18 cellular contexts compared by ENCODE assay signal in the genomic region with DNA sequence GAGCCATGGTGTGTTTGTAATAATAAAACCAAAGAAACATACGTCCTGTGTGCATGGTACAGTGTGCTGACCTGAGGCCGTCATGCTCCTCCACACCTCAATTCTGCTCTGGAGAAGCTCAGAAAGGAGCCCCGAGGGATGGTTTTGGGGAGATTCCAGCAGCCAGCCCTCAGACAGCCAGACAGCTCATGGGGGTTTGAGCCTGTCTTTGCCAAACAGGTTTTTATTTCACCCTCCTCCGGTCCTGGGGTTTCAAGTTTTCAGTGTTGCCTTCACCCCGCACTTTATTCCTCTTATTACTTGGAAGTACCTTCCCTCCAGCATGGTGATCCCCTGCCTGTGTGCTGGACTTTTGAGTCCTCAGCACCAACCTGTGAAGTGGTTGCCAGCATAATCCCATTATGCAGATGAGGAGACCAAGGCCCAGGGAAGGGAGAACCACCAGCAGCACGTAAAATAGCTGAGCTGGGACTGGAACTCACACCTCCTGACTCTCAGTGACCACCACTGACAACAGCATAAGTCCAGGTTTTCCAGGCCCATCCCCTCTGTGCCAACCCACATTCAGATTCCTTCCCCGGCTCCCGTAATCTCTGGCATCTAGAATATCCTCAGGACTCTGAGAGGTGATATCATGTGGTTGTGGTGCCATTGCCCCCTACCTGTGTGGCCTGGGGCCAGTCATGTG. TPM values are rescaled to one million over a fixed set of nuclear protein-coding genes. Genes with fewer than 3 reads are reported as not detected.
"Had no signal": no experiment of that assay in that cellular context is flagged by ENCODE, and none has a peak within 500 bp of the region (broad histone marks: within the 10 kb centered on the region; RNA-seq: fewer than 3 reads in every experiment).

No MANE protein-coding gene starts in this region.

- H3K9me3 Mint-ChIP-seq: activated naive CD4-positive, alpha-beta T cell treated with anti-CD3 and anti-CD28 coated beads for 36 hours had no signal

- FAIRE-seq: keratinocyte, TTC549 had no signal

- DNase-seq: activated CD4-positive, alpha-beta T cell treated with anti-CD3 and anti-CD28 coated beads for 36 hours; activated CD4-positive, alpha-beta T cell treated with anti-CD3 and anti-CD28 coated beads, Interleukin-2, amount 50 U/mL, for 48 hours; activated naive CD4-positive, alpha-beta T cell treated with anti-CD3 and anti-CD28 coated beads for 36 hours; activated T-cell treated with anti-CD3 and anti-CD28 coated beads, Interleukin-2, amount 50 U/mL, for 4 hours; anterior cingulate cortex; cerebellar nuclear complex; effector memory CD4-positive, alpha-beta T cell; left lung; stimulated activated CD4-positive, alpha-beta T cell treated with anti-CD3 and anti-CD28 coated beads, Interleukin-2, amount 100 ng/mL, for 24 hours; stimulated activated naive CD4-positive, alpha-beta T cell treated with Interleukin-2 at 50 U/mL for 16 hours; substantia nigra; tibial artery; uterus had no signal

- H3K36me3 Mint-ChIP-seq: WTC11 had no signal

- H2AFZ ChIP-seq: hepatocyte had no signal

- H3K27me3 ChIP-seq: hepatocyte, left lung, tibial artery, uterus had no signal

- H3K4me2 ChIP-seq: hepatocyte had no signal

- H3K79me2 ChIP-seq: hepatocyte had no signal

- H3K4me3 ChIP-seq: hepatocyte, left lung, tibial artery, uterus had no signal

- ATAC-seq: activated CD4-positive, alpha-beta T cell treated with anti-CD3 and anti-CD28 coated beads for 36 hours; activated T-cell treated with anti-CD3 and anti-CD28 coated beads, Interleukin-2, amount 50 U/mL, for 4 hours; left lung had no signal

- H3K36me3 ChIP-seq: uterus had no signal

- H3K27ac ChIP-seq: hepatocyte, left lung, tibial artery, uterus had no signal

- H3K4me3 Mint-ChIP-seq: activated CD4-positive, alpha-beta T cell treated with anti-CD3 and anti-CD28 coated beads for 36 hours; activated naive CD4-positive, alpha-beta T cell treated with anti-CD3 and anti-CD28 coated beads for 36 hours; activated T-cell treated with anti-CD3 and anti-CD28 coated beads, Interleukin-2, amount 50 U/mL, for 4 hours; WTC11 had no signal

- H3K4me1 Mint-ChIP-seq: activated CD4-positive, alpha-beta T cell treated with anti-CD3 and anti-CD28 coated beads for 36 hours; WTC11 had no signal

- H3K27ac Mint-ChIP-seq: activated CD4-positive, alpha-beta T cell treated with anti-CD3 and anti-CD28 coated beads for 36 hours; activated naive CD4-positive, alpha-beta T cell treated with anti-CD3 and anti-CD28 coated beads for 36 hours; progenitor cell of endocrine pancreas; WTC11 had no signal

- H3K4me1 ChIP-seq: uterus had no signal

- H3K9me3 ChIP-seq: left lung, tibial artery, uterus had no signal

RNA-seq across cellular contexts. Expression of a gene that starts 35.1 kb away (rescaled TPM):
- total RNA-seq: activated CD4-positive, alpha-beta T cell treated with anti-CD3 and anti-CD28 coated beads for 36 hours; activated naive CD4-positive, alpha-beta T cell treated with anti-CD3 and anti-CD28 coated beads for 36 hours had no signal
